Comparison of ENCODE assay signal across 8 cellular contexts in the genomic region with DNA sequence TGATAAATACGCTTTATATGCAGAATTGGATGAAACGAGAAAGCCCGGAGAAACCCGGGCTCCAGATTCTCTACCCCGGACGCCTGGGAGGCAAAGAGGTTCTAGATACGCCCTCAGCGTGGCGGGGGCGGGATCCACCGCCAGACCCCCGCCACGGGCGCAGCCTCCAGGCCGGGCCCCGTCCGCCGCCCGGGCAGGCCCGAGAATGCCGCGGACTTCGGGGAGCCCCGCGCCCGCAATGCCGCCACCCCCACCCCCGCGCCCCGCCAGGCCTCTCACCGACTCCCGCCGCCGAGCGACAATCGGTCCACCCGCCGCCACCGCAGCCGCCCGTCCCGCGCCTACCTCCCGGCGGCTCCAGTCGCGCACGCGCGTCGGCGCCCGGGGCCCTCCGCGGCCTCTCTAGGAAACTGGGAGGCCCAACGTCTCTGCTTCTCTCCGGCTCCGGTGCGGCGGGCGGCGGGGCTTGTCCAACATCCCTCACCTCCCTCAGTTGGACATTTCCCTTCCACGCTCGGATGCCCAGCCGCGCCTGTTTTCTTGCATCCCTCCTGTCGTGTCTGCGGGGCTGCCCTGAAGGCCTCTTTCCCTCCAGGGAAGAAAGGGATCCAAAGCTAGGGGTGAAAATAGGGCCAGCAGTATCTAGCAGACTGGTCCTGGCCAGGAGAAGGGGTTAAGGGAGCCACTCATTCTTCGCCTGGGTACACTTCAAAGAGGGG. TPM values are rescaled to one million over a fixed set of nuclear protein-coding genes. Genes with fewer than 3 reads are reported as not detected.
DNase-seq lines count a peak whose midpoint lies in the region; ATAC-seq and TF ChIP-seq lines count a peak whose summit lies in the region.

A gene (minus strand): TSS at position 359 of the 719 bp plus-strand sequence. CDS start 22,121 bp downstream, outside the sequence.

- H3K9ac ChIP-seq in HUES48 (ENCODE audit: low read depth, low read length), result peak within 1 kb of the TSS; percentile 58

- DNase-seq in COLO829 (ENCODE audit: low spot score), result peak; percentile 84
- DNase-seq in activated T-cell treated with anti-CD3 and anti-CD28 coated beads, Interleukin-2, amount 50 U/mL, for 1 hour, result peak; percentile 79
- DNase-seq in stimulated activated CD8-positive, alpha-beta memory T cell treated with anti-CD3 and anti-CD28 coated beads, Interleukin-7, amount 100 ng/mL, for 1 hour (ENCODE audit: low read depth in 2 of 2), result peak; percentile 44 to 49

- no peaks in the 10 kb centered on the region for H3K27me3 ChIP-seq in HUES48 (ENCODE audit: control insufficient read depth, insufficient read depth, low read length)
- H3K27me3 ChIP-seq in muscle layer of duodenum (ENCODE audit: low read depth, low read length), result no peaks in the 10 kb centered on the region

- H3K9me3 ChIP-seq in HUES48 (ENCODE audit: control insufficient read depth, insufficient read depth, low read length), result no peaks in the 10 kb centered on the region
- H3K9me3 ChIP-seq in muscle layer of duodenum (ENCODE audit: control insufficient read depth in 1 of 2, low read length in 2 of 2), result no peaks in the 10 kb centered on the region

- H3K4me3 ChIP-seq in HUES48 (ENCODE audit: low read depth, low read length) (peak within 1 kb of the TSS; percentile 90), muscle layer of duodenum (ENCODE audit: low read depth in 1 of 2, low read length in 2 of 2) (peak within 1 kb of the TSS; percentile 80 to 90)

- peaks cover 31% of the 10 kb centered on the region for H3K4me1 ChIP-seq in HUES48 (ENCODE audit: control insufficient read depth, insufficient read depth, low read length)
- H3K4me1 ChIP-seq in muscle layer of duodenum (ENCODE audit: control insufficient read depth in 1 of 2, insufficient read depth in 2 of 2, low read length in 2 of 2), result peaks cover 8 to 16% of the 10 kb centered on the region in 2 donors

- peak within 1 kb of the TSS; percentile 51 for H3K27ac ChIP-seq in HUES48 (ENCODE audit: low read depth, low read length)
- peak within 1 kb of the TSS; percentile 36 for H3K27ac ChIP-seq in muscle layer of duodenum (ENCODE audit: low read length)

- H3K36me3 ChIP-seq in HUES48 (ENCODE audit: control insufficient read depth, insufficient read depth, low read length), result no peaks in the 10 kb centered on the region
- H3K36me3 ChIP-seq in muscle layer of duodenum (ENCODE audit: control insufficient read depth in 1 of 2, insufficient read depth in 2 of 2, low read length in 2 of 2), result no peaks in the 10 kb centered on the region

- ATAC-seq in GM21367 (IDR thresholded peaks at IDR 0.05; ENCODE audit: unreplicated experiment), result peak; percentile 73
- ATAC-seq in esophagus mucosa, result peak; percentile 89

TF ChIP-seq in PFSK-1, 5 proteins besides CTCF, POLR2A, EP300 and RAD21:
- TF ChIP-seq POLR2AphosphoS5 (IDR thresholded peaks at IDR 0.05; ENCODE audit: low read depth, low read length), result peak; percentile 50; the same call in 1 of the 2 replicates
- TF ChIP-seq, protein P1, sequence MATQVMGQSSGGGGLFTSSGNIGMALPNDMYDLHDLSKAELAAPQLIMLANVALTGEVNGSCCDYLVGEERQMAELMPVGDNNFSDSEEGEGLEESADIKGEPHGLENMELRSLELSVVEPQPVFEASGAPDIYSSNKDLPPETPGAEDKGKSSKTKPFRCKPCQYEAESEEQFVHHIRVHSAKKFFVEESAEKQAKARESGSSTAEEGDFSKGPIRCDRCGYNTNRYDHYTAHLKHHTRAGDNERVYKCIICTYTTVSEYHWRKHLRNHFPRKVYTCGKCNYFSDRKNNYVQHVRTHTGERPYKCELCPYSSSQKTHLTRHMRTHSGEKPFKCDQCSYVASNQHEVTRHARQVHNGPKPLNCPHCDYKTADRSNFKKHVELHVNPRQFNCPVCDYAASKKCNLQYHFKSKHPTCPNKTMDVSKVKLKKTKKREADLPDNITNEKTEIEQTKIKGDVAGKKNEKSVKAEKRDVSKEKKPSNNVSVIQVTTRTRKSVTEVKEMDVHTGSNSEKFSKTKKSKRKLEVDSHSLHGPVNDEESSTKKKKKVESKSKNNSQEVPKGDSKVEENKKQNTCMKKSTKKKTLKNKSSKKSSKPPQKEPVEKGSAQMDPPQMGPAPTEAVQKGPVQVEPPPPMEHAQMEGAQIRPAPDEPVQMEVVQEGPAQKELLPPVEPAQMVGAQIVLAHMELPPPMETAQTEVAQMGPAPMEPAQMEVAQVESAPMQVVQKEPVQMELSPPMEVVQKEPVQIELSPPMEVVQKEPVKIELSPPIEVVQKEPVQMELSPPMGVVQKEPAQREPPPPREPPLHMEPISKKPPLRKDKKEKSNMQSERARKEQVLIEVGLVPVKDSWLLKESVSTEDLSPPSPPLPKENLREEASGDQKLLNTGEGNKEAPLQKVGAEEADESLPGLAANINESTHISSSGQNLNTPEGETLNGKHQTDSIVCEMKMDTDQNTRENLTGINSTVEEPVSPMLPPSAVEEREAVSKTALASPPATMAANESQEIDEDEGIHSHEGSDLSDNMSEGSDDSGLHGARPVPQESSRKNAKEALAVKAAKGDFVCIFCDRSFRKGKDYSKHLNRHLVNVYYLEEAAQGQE (IDR thresholded peaks at IDR 0.05; ENCODE audit: insufficient read depth in 1 of 2, low read depth in 2 of 2, low read length in 2 of 2), result no peak

RNA-seq across cellular contexts. Expression of the gene that starts here (rescaled TPM):
- polyA plus RNA-seq in PFSK-1 (2012; ENCODE audit: insufficient read length, low read depth), result 1.7 TPM
- 5.8 TPM for total RNA-seq in esophagus mucosa

Comparison
In these comparisons a context has a peak if more than half of its experiments do, and no peak if none do; other contexts are left out.
1. Peak in every context shown above with its lines: DNase-seq, ATAC-seq, H3K4me3 ChIP-seq and H3K27ac ChIP-seq.